ENCODE assay signal across 1 cellular context in the genomic region with DNA sequence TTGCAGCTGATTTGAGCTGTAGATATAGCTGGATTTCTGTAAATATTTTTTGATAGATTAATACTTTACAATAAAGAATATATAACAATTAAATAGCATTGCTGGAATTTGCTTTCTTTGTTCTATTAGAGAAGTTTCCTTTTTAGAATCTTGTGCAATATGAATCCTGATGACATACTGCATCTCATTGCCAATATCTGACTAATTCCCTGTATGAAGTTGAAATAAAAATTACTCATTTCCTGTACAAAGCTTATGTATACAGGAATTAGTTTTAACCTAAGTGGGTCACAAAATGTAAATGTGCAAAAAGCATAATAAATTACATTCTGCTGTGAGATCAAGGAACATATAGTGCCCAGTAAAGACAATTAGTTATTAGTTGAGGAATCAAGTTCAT.
TF ChIP-seq lines count a peak whose summit lies in the region.

No MANE protein-coding gene starts in this region.

TF ChIP-seq in HCT116, 20 proteins besides CTCF, POLR2A, EP300 and RAD21 (continued from another document):
- no peak for TF ChIP-seq TCF7L2 (IDR thresholded peaks at IDR 0.05; ENCODE audit: borderline replicate concordance, extremely low read depth, insufficient read depth, insufficient read length)
- no peak for TF ChIP-seq EGR1 (IDR thresholded peaks at IDR 0.05; ENCODE audit: low read depth)
- TF ChIP-seq, protein P1, sequence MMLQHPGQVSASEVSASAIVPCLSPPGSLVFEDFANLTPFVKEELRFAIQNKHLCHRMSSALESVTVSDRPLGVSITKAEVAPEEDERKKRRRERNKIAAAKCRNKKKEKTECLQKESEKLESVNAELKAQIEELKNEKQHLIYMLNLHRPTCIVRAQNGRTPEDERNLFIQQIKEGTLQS (IDR thresholded peaks at IDR 0.05) = no peak
- TF ChIP-seq, protein P2, sequence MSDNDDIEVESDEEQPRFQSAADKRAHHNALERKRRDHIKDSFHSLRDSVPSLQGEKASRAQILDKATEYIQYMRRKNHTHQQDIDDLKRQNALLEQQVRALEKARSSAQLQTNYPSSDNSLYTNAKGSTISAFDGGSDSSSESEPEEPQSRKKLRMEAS (IDR thresholded peaks at IDR 0.05) = no peak
